ENCODE assay signal across 8 cellular contexts in genomic region chr13:99085139-99085845, GRCh38.
A peak's percentile ranks its signal among the peaks of the same experiment; 100 is the strongest.
DNase-seq lines count a peak whose midpoint lies in the region; ATAC-seq lines count a peak whose summit lies in the region.

No MANE protein-coding gene starts in this region.

- H3K4me3 ChIP-seq in skin epidermis, result peak overlapping the region; percentile 67 to 89 (median 72)

- ATAC-seq in HG02885 (IDR thresholded peaks at IDR 0.05; ENCODE audit: poor library complexity, unreplicated experiment), result no peak

- no peaks in the 10 kb centered on the region for H3K27me3 Mint-ChIP-seq in IgD-negative memory B cell

- H3K4me3 Mint-ChIP-seq in IgD-negative memory B cell, result peak overlapping the region; percentile 77 to 95 (median 92)

- intact Hi-C loops in head of caudate nucleus (cut with DNase I), result loop anchor here (10.0 kb wide), 1 partner anchor 120 kb away; the partner anchor contains the start of gene UBAC2

- H3K27ac ChIP-seq in skin epidermis, result peak overlapping the region in 18 of 21 experiments; percentile 51 to 97 (median 84)

- peak overlapping the region; percentile 74 to 93 (median 90) for H3K27ac Mint-ChIP-seq in IgD-negative memory B cell

- no peaks in the 10 kb centered on the region for H3K9me3 Mint-ChIP-seq in IgD-negative memory B cell

- peaks cover 21 to 28% (median 27%) of the 10 kb centered on the region in 3 donors for H3K4me1 Mint-ChIP-seq in IgD-negative memory B cell

- DNase-seq in activated T-helper 9 cell treated with anti-CD3 and anti-CD28 coated beads, Interleukin-2, amount 50 U/mL, for 16 hours (ENCODE audit: low read depth), result peak; percentile 1
- DNase-seq in head of caudate nucleus, result peak in 23 of 42 donors; percentile 7 to 52 (median 26)
- no peak for DNase-seq in GF-D8 (lab: John Stamatoyannopoulos, UW)
- DNase-seq in NCI-H1694 (lab: John Stamatoyannopoulos, UW), result no peak
- no peak for DNase-seq in NCI-H226

- H3K36me3 Mint-ChIP-seq in IgD-negative memory B cell, result no peaks in the 10 kb centered on the region

Comparison
In these comparisons a context has a peak if more than half of its experiments do, and no peak if none do; other contexts are left out.
1. DNase-seq: peak in activated T-helper 9 cell treated with anti-CD3 and anti-CD28 coated beads, Interleukin-2, amount 50 U/mL, for 16 hours (single experiment) and head of caudate nucleus (23 of 42); none in GF-D8 (single experiment), NCI-H1694 (single experiment) and NCI-H226 (single experiment).